Comparison of ENCODE assay signal across 8 cellular contexts in genomic region chr12:98644433-98644711, GRCh38. TPM values are rescaled to one million over a fixed set of nuclear protein-coding genes. Genes with fewer than 3 reads are reported as not detected.
A peak's percentile ranks its signal among the peaks of the same experiment; 100 is the strongest.
DNase-seq lines count a peak whose midpoint lies in the region; ATAC-seq and TF ChIP-seq lines count a peak whose summit lies in the region.

No MANE protein-coding gene starts in this region.

- no TSS peak for BruUV-seq in MCF 10A (replicated peaks; lab: Mats Ljungman, UMichigan)

- H3K4me1 ChIP-seq in GM23248 (ENCODE audit: insufficient read depth): peaks cover 21% of the 10 kb centered on the region
- peaks cover 42% of the 10 kb centered on the region for H3K4me1 ChIP-seq in Loucy (ENCODE audit: insufficient read depth, low read length, poor library complexity, severe bottlenecking)
- H3K4me1 ChIP-seq in lung (ENCODE audit: control insufficient read depth in 2 of 2, insufficient read depth in 2 of 2, low read length in 2 of 2): peaks cover 0 to 1% of the 10 kb centered on the region in 2 donors

- H3K9me3 ChIP-seq in GM23248 (ENCODE audit: low read depth): no peaks in the 10 kb centered on the region
- no peaks in the 10 kb centered on the region for H3K9me3 ChIP-seq in Loucy (ENCODE audit: insufficient read depth, low read depth, low read length)
- no peaks in the 10 kb centered on the region for H3K9me3 ChIP-seq in lung (ENCODE audit: control insufficient read depth in 2 of 2, insufficient read depth in 1 of 2, low read length in 1 of 2)

- peak overlapping the region; percentile 80 for H3K4me2 ChIP-seq in GM23248 (ENCODE audit: unreplicated experiment)
- H3K4me2 ChIP-seq in Loucy (ENCODE audit: low read depth, low read length, poor library complexity, severe bottlenecking): peak overlapping the region; percentile 75

- H3K79me2 ChIP-seq in GM23248 (ENCODE audit: insufficient read depth) (peaks cover 95% of the 10 kb centered on the region), Loucy (ENCODE audit: insufficient read depth, low read length) (peaks cover 84% of the 10 kb centered on the region)

- H3K36me3 ChIP-seq in GM23248 (ENCODE audit: low read depth) (peaks cover 11% of the 10 kb centered on the region; the same call in 1 of the 2 replicates), Loucy (ENCODE audit: insufficient read depth, low read length) (no peaks in the 10 kb centered on the region), lung (ENCODE audit: control insufficient read depth in 2 of 2, insufficient read depth in 2 of 2, low read length in 2 of 2) (peaks cover under 1 to 3% of the 10 kb centered on the region in 2 donors)

- no peak for ATAC-seq in lung (ENCODE audit: insufficient read depth, low FRiP score)

- H3K4me1 Mint-ChIP-seq in MCF 10A (ENCODE audit: insufficient read depth, unreplicated experiment) (peaks cover 7% of the 10 kb centered on the region), type B pancreatic cell (ENCODE audit: unreplicated experiment) (peaks cover 6% of the 10 kb centered on the region)

- H2AFZ ChIP-seq in GM23248: peak overlapping the region; percentile 83
- H2AFZ ChIP-seq in Loucy (ENCODE audit: low read length): peak overlapping the region; percentile 81

- POLR2A ChIA-PET in MCF 10A (lab: Yijun Ruan, JAX): interaction anchor here (0.6 to 13.4 kb wide), 17 partner anchors 8 to 1630 kb away, joined by 3 to 255 read pairs (median 4); partner anchors contain the start of gene SLC25A3

- H3K27me3 ChIP-seq in GM23248 (replicated peaks; ENCODE audit: insufficient read depth) (no peaks in the 10 kb centered on the region), Loucy (ENCODE audit: insufficient read depth, low read length, poor library complexity, severe bottlenecking) (no peaks in the 10 kb centered on the region), lung (ENCODE audit: control insufficient read depth, insufficient read depth) (no peaks in the 10 kb centered on the region)

- H4K20me1 ChIP-seq in GM23248 (ENCODE audit: insufficient read depth) (no peaks in the 10 kb centered on the region), Loucy (ENCODE audit: insufficient read depth, low read length, poor library complexity, severe bottlenecking) (peaks cover 26% of the 10 kb centered on the region)

- intact Hi-C loops in MCF 10A (cut with micrococcal nuclease): no loop called here

- in situ Hi-C loops in GM23248 (cut with MboI): loop anchor here (10.0 kb wide), 1 partner anchor 220 kb away; no protein-coding TSS in a partner anchor

- CTCF ChIA-PET in MCF 10A (lab: Yijun Ruan, JAX): interaction anchor here (0.7 to 2.1 kb wide), 9 partner anchors 10 to 128 kb away, joined by 3 to 11 read pairs (median 4); partner anchors contain the start of gene SLC25A3

- H3F3A ChIP-seq in GM23248 (ENCODE audit: insufficient read depth): peaks cover 9% of the 10 kb centered on the region
- no peaks in the 10 kb centered on the region for H3F3A ChIP-seq in Loucy (ENCODE audit: low read depth)

- H3K27me3 Mint-ChIP-seq in MCF 10A (ENCODE audit: insufficient read depth, unreplicated experiment) (no peaks in the 10 kb centered on the region), type B pancreatic cell (no peaks in the 10 kb centered on the region)

- H3K9me2 ChIP-seq in GM23248 (ENCODE audit: insufficient read depth) (no peaks in the 10 kb centered on the region), Loucy (replicated peaks; ENCODE audit: low read depth, low read length) (no peaks in the 10 kb centered on the region)

- peak overlapping the region; percentile 93 for H3K27ac Mint-ChIP-seq in MCF 10A (ENCODE audit: low read depth, unreplicated experiment)
- H3K27ac Mint-ChIP-seq in type B pancreatic cell: peak overlapping the region; percentile 93

- H3K9me3 Mint-ChIP-seq in MCF 10A (ENCODE audit: unreplicated experiment): no peaks in the 10 kb centered on the region
- H3K9me3 Mint-ChIP-seq in type B pancreatic cell: no peaks in the 10 kb centered on the region

- peak; percentile 19; the same call in 1 of the 2 replicates for TF ChIP-seq CTCF in Loucy (conservative IDR thresholded peaks at IDR 0.05; ENCODE audit: low read length)
- peak; percentile 19 for TF ChIP-seq CTCF in MCF 10A (IDR thresholded peaks at IDR 0.05; ENCODE audit: unreplicated experiment)
- TF ChIP-seq CTCF in lung (IDR thresholded peaks at IDR 0.05; ENCODE audit: control extremely low read depth, extremely low read depth): no peak
- TF ChIP-seq CTCF in type B pancreatic cell (conservative IDR thresholded peaks at IDR 0.05): peak; percentile 43

- H3K27ac ChIP-seq in GM23248: peak overlapping the region; percentile 99
- peak overlapping the region; percentile 82 to 93 for H3K27ac ChIP-seq in lung (ENCODE audit: low read depth in 1 of 2, low read length in 1 of 2)

- DNase-seq in NCI-H2227 (lab: John Stamatoyannopoulos, UW; ENCODE audit: unreplicated experiment): peak; percentile 82
- no peak for DNase-seq in NCI-H2227 treated with DMSO at 0.1 percent for 48 hours (lab: John Stamatoyannopoulos, UW)
- no peak for DNase-seq in GM23248
- no peak for DNase-seq in MCF 10A (ENCODE audit: unreplicated experiment)
- no peak for DNase-seq in lung (ENCODE audit: low spot score)
- peak; percentile 79 for DNase-seq in type B pancreatic cell (ENCODE audit: extremely low spot score, unreplicated experiment)
- no peak for DNase-seq in stimulated activated CD4-positive, alpha-beta T cell treated with anti-CD3 and anti-CD28 coated beads, Interleukin-12 subunit alpha, Interleukin-12 subunit beta, amount 100 ng/mL, for 4 hours

- H3K36me3 Mint-ChIP-seq in MCF 10A (ENCODE audit: insufficient read depth, unreplicated experiment): peaks cover 1% of the 10 kb centered on the region
- H3K36me3 Mint-ChIP-seq in type B pancreatic cell: peaks cover 3% of the 10 kb centered on the region

- H3K4me3 ChIP-seq in GM23248 (peak overlapping the region; percentile 86), Loucy (ENCODE audit: low read length, poor library complexity, severe bottlenecking) (peak overlapping the region; percentile 92), lung (peak overlapping the region; percentile 85)

- H3K4me3 Mint-ChIP-seq in MCF 10A (ENCODE audit: unreplicated experiment): peak overlapping the region; percentile 93
- peak overlapping the region; percentile 97 for H3K4me3 Mint-ChIP-seq in type B pancreatic cell

- H3K9ac ChIP-seq in GM23248 (peak overlapping the region; percentile 99), Loucy (ENCODE audit: low read depth, low read length, poor library complexity, severe bottlenecking) (peak overlapping the region; percentile 97)

- WGBS in GM23248 (ENCODE audit: low coverage in 1 of 2, low lambda C conversion rate in 2 of 2, missing lambda C conversion rate in 2 of 2), 2 experiments: 0% methylated on average over 4 to 17 of the region's 20 CpGs
- 0 to 1% methylated on average over 20 of the region's 20 CpGs for WGBS in lung, 2 donors

RNA-seq across cellular contexts. Expression of gene IKBIP, which starts 0.2 kb away (rescaled TPM):
- 115 and 125 TPM in 2 replicates for total RNA-seq in GM23248 (2014; rRNA removed; shearing (Covaris generic))
- 121 and 122 TPM in 2 replicates for polyA plus RNA-seq in GM23248 (2016; fragmentation: Nextera tagmentation; extraction: Ambion mirVana)
- total RNA-seq in MCF 10A (2022): 29.2 and 43.0 TPM in 2 replicates
- 10 to 100 TPM; 14.9 to 26.6 TPM for total RNA-seq in lung
- polyA plus RNA-seq in lung: 10 to 100 TPM; 15.4 to 15.7 TPM
- total RNA-seq in type B pancreatic cell (ENCODE audit: low replicate concordance): 8.1 and 16.7 TPM in 2 replicates

RNA-seq across cellular contexts. Expression of gene APAF1, which starts 0.7 kb away (rescaled TPM):
- 23.4 and 24.5 TPM in 2 replicates for total RNA-seq in GM23248 (2014; rRNA removed; shearing (Covaris generic))
- polyA plus RNA-seq in GM23248 (2016; fragmentation: Nextera tagmentation; extraction: Ambion mirVana) (6.8 and 8.3 TPM in 2 replicates), lung (10 to 100 TPM in 1 of 2 donors, 1 to 10 TPM in 1; 6.6 to 12.0 TPM)
- total RNA-seq in MCF 10A (2022) (5.9 and 9.1 TPM in 2 replicates), lung (10 to 100 TPM; 15.4 to 53.2 TPM), type B pancreatic cell (ENCODE audit: low replicate concordance) (16.7 and 21.7 TPM in 2 replicates)

RNA-seq across cellular contexts. Expression of gene SLC25A3, which starts 50.9 kb away (rescaled TPM):
- total RNA-seq in GM23248 (2014; rRNA removed; shearing (Covaris generic)): 941 and 1,024 TPM in 2 replicates
- polyA plus RNA-seq in GM23248 (2016; fragmentation: Nextera tagmentation; extraction: Ambion mirVana) (472 and 480 TPM in 2 replicates), lung (100 to 1,000 TPM; 359 to 378 TPM)
- total RNA-seq in MCF 10A (2022) (603 and 694 TPM in 2 replicates), lung (100 to 1,000 TPM; 331 to 575 TPM), type B pancreatic cell (ENCODE audit: low replicate concordance) (648 and 677 TPM in 2 replicates)

Comparison
In these comparisons a context has a peak if more than half of its experiments do, and no peak if none do; other contexts are left out.
1. DNase-seq: peak in NCI-H2227 (single experiment) and type B pancreatic cell (single experiment); none in NCI-H2227 treated with DMSO at 0.1 percent for 48 hours (single experiment), GM23248 (single experiment), MCF 10A (single experiment), lung (single experiment) and stimulated activated CD4-positive, alpha-beta T cell treated with anti-CD3 and anti-CD28 coated beads, Interleukin-12 subunit alpha, Interleukin-12 subunit beta, amount 100 ng/mL, for 4 hours (single experiment).
2. Peak in every context shown above with its lines, with median percentiles within 50 percentile points of each other: H3K4me3 ChIP-seq.